Comparison of ENCODE assay signal across 1 cellular context in the genomic region with DNA sequence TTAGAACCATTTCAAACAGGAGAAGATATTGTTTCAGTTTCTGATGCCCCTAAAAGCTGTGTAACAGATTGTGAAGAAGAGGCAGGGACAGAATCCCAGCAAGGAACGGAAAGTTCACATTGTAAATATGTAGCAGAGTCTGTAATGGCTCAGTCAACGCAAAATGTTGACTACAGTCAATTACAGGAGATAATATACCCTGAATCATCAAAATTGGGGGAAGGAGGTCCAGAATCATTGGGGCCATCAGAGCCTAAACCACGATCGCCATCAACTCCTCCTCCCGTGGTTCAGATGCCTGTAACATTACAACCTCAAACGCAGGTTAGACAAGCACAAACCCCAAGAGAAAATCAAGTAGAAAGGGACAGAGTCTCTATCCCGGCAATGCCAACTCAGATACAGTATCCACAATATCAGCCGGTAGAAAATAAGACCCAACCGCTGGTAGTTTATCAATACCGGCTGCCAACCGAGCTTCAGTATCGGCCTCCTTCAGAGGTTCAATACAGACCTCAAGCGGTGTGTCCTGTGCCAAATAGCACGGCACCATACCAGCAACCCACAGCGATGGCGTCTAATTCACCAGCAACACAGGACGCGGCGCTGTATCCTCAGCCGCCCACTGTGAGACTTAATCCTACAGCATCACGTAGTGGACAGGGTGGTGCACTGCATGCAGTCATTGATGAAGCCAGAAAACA.
TF ChIP-seq lines count a peak whose summit lies in the region.

No MANE protein-coding gene starts in this region.

TF ChIP-seq in K562, 482 proteins besides CTCF, POLR2A, EP300 and RAD21 (continued from another document and continues in another):
- TF ChIP-seq JUND (IDR thresholded peaks at IDR 0.05; ENCODE audit: borderline replicate concordance, low read depth, low read length) (0 out of 2 replicates have a peak, but pooled peaks have one; percentile 9), JUND (tag; IDR thresholded peaks at IDR 0.05; ENCODE audit: borderline replicate concordance, low read depth, low read length) (no peak; the same call in 2 of the 3 replicates), ZNF280A (IDR thresholded peaks at IDR 0.05; ENCODE audit: low read depth, partially characterized antibody) (no peak), RBM14 (IDR thresholded peaks at IDR 0.05; ENCODE audit: borderline replicate concordance, insufficient read depth, low read depth, low read length) (no peak), RB1 (IDR thresholded peaks at IDR 0.05; ENCODE audit: low read depth) (peak; percentile 59; the same call in 1 of the 2 replicates), NR3C1 (CRISPR knock-in tag; IDR thresholded peaks at IDR 0.05) (no peak), PHF8 (IDR thresholded peaks at IDR 0.05; ENCODE audit: borderline replicate concordance, low read length) (peak; percentile 16; the same call in 1 of the 2 replicates), TFAP4 (CRISPR knock-in tag; IDR thresholded peaks at IDR 0.05; ENCODE audit: borderline replicate concordance) (peak; percentile 36; the same call in 1 of the 2 replicates), ARID3B (CRISPR knock-in tag; IDR thresholded peaks at IDR 0.05; ENCODE audit: borderline replicate concordance) (no peak), SRSF7 (optimal IDR thresholded peaks at IDR 0.05; ENCODE audit: low read depth, low read length) (no peak), NUFIP1 (IDR thresholded peaks at IDR 0.05; ENCODE audit: partially characterized antibody) (no peak), KLF16 (IDR thresholded peaks at IDR 0.05) (peak; percentile 46; the same call in 1 of the 2 replicates), KDM4B (IDR thresholded peaks at IDR 0.05; ENCODE audit: borderline replicate concordance in 2 of 2, low read depth in 1 of 2) (no peak), CC2D1A (IDR thresholded peaks at IDR 0.05) (0 out of 2 replicates have a peak, but pooled peaks have one; percentile 39), STAT5A (IDR thresholded peaks at IDR 0.05; ENCODE audit: borderline replicate concordance, low read length) (no peak), ZNF184 (CRISPR knock-in tag; IDR thresholded peaks at IDR 0.05) (no peak), FOXP1 (CRISPR knock-in tag; IDR thresholded peaks at IDR 0.05) (no peak), HDAC3 (IDR thresholded peaks at IDR 0.05; ENCODE audit: borderline replicate concordance, partially characterized antibody) (no peak), IRF1 (CRISPR knock-in tag; IDR thresholded peaks at IDR 0.05; ENCODE audit: borderline replicate concordance) (no peak), MNT (conservative IDR thresholded peaks at IDR 0.05) (no peak), GTF2F1 (IDR thresholded peaks at IDR 0.05; ENCODE audit: low read depth, low read length) (no peak), C11orf30 (IDR thresholded peaks at IDR 0.05; ENCODE audit: low read depth) (peak; percentile 60; the same call in 1 of the 2 replicates), MYNN (IDR thresholded peaks at IDR 0.05) (no peak), MYNN (CRISPR knock-in tag; IDR thresholded peaks at IDR 0.05) (no peak), L3MBTL2 (IDR thresholded peaks at IDR 0.05) (no peak), ZNF124 (CRISPR knock-in tag; IDR thresholded peaks at IDR 0.05) (no peak), ARNT (IDR thresholded peaks at IDR 0.05) (no peak), NFE2L1 (tag; IDR thresholded peaks at IDR 0.05; ENCODE audit: borderline replicate concordance, low read depth) (no peak), HNRNPLL (IDR thresholded peaks at IDR 0.05; ENCODE audit: low read depth, low read length, poor library complexity, severe bottlenecking) (no peak), STAG1 (CRISPR knock-in tag; IDR thresholded peaks at IDR 0.05; ENCODE audit: borderline replicate concordance) (peak; percentile 55; the same call in 1 of the 2 replicates)
- TF ChIP-seq, protein P1, sequence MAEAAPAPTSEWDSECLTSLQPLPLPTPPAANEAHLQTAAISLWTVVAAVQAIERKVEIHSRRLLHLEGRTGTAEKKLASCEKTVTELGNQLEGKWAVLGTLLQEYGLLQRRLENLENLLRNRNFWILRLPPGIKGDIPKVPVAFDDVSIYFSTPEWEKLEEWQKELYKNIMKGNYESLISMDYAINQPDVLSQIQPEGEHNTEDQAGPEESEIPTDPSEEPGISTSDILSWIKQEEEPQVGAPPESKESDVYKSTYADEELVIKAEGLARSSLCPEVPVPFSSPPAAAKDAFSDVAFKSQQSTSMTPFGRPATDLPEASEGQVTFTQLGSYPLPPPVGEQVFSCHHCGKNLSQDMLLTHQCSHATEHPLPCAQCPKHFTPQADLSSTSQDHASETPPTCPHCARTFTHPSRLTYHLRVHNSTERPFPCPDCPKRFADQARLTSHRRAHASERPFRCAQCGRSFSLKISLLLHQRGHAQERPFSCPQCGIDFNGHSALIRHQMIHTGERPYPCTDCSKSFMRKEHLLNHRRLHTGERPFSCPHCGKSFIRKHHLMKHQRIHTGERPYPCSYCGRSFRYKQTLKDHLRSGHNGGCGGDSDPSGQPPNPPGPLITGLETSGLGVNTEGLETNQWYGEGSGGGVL (CRISPR knock-in tag; IDR thresholded peaks at IDR 0.05), result no peak
- TF ChIP-seq, protein P2, sequence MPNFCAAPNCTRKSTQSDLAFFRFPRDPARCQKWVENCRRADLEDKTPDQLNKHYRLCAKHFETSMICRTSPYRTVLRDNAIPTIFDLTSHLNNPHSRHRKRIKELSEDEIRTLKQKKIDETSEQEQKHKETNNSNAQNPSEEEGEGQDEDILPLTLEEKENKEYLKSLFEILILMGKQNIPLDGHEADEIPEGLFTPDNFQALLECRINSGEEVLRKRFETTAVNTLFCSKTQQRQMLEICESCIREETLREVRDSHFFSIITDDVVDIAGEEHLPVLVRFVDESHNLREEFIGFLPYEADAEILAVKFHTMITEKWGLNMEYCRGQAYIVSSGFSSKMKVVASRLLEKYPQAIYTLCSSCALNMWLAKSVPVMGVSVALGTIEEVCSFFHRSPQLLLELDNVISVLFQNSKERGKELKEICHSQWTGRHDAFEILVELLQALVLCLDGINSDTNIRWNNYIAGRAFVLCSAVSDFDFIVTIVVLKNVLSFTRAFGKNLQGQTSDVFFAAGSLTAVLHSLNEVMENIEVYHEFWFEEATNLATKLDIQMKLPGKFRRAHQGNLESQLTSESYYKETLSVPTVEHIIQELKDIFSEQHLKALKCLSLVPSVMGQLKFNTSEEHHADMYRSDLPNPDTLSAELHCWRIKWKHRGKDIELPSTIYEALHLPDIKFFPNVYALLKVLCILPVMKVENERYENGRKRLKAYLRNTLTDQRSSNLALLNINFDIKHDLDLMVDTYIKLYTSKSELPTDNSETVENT (CRISPR knock-in tag; IDR thresholded peaks at IDR 0.05), result no peak
- TF ChIP-seq, protein P3, sequence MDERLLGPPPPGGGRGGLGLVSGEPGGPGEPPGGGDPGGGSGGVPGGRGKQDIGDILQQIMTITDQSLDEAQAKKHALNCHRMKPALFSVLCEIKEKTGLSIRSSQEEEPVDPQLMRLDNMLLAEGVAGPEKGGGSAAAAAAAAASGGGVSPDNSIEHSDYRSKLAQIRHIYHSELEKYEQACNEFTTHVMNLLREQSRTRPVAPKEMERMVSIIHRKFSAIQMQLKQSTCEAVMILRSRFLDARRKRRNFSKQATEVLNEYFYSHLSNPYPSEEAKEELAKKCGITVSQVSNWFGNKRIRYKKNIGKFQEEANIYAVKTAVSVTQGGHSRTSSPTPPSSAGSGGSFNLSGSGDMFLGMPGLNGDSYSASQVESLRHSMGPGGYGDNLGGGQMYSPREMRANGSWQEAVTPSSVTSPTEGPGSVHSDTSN (CRISPR knock-in tag; IDR thresholded peaks at IDR 0.05; ENCODE audit: low read depth), result no peak
- TF ChIP-seq, protein P3 (tag; conservative IDR thresholded peaks at IDR 0.05; ENCODE audit: low read depth), result no peak
- TF ChIP-seq, protein P4, sequence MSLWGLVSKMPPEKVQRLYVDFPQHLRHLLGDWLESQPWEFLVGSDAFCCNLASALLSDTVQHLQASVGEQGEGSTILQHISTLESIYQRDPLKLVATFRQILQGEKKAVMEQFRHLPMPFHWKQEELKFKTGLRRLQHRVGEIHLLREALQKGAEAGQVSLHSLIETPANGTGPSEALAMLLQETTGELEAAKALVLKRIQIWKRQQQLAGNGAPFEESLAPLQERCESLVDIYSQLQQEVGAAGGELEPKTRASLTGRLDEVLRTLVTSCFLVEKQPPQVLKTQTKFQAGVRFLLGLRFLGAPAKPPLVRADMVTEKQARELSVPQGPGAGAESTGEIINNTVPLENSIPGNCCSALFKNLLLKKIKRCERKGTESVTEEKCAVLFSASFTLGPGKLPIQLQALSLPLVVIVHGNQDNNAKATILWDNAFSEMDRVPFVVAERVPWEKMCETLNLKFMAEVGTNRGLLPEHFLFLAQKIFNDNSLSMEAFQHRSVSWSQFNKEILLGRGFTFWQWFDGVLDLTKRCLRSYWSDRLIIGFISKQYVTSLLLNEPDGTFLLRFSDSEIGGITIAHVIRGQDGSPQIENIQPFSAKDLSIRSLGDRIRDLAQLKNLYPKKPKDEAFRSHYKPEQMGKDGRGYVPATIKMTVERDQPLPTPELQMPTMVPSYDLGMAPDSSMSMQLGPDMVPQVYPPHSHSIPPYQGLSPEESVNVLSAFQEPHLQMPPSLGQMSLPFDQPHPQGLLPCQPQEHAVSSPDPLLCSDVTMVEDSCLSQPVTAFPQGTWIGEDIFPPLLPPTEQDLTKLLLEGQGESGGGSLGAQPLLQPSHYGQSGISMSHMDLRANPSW (CRISPR knock-in tag; IDR thresholded peaks at IDR 0.05), result no peak
- TF ChIP-seq, protein P5, sequence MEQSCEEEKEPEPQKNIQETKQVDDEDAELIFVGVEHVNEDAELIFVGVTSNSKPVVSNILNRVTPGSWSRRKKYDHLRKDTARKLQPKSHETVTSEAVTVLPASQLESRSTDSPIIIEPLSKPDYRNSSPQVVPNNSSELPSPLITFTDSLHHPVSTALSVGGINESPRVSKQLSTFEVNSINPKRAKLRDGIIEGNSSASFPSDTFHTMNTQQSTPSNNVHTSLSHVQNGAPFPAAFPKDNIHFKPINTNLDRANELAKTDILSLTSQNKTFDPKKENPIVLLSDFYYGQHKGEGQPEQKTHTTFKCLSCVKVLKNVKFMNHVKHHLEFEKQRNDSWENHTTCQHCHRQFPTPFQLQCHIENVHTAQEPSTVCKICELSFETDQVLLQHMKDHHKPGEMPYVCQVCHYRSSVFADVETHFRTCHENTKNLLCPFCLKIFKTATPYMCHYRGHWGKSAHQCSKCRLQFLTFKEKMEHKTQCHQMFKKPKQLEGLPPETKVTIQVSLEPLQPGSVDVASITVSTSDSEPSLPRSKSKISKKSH (CRISPR knock-in tag; IDR thresholded peaks at IDR 0.05), result no peak
